Comparison of ENCODE assay signal across 8 cellular contexts in genomic region chr14:21264025-21264801, GRCh38. TPM values are rescaled to one million over a fixed set of nuclear protein-coding genes. Genes with fewer than 3 reads are reported as not detected.
DNase-seq lines count a peak whose midpoint lies in the region; ATAC-seq and TF ChIP-seq lines count a peak whose summit lies in the region.

No MANE protein-coding gene starts in this region.

- peak; percentile 79 for ATAC-seq in GM21786 (IDR thresholded peaks at IDR 0.05; ENCODE audit: unreplicated experiment)

- H3K9me3 ChIP-seq in muscle layer of duodenum (ENCODE audit: control insufficient read depth in 1 of 2, low read length in 2 of 2): no peaks in the 10 kb centered on the region

- TF ChIP-seq CTCF in GM12865 (IDR thresholded peaks at IDR 0.05; ENCODE audit: insufficient read depth, low read depth, low read length, missing control alignments) (no peak), brain (conservative IDR thresholded peaks at IDR 0.05) (no peak)

- H3K4me1 ChIP-seq in muscle layer of duodenum (ENCODE audit: control insufficient read depth in 1 of 2, insufficient read depth in 2 of 2, low read length in 2 of 2): peaks cover 27 to 71% of the 10 kb centered on the region in 2 donors

- no peaks in the 10 kb centered on the region for H3K27me3 ChIP-seq in muscle layer of duodenum (ENCODE audit: low read depth, low read length)

- peak; percentile 72 for DNase-seq in GM12865 (ENCODE audit: low read depth)
- peak; percentile 81 for DNase-seq in LHCN-M2 (ENCODE audit: low read depth)
- DNase-seq in NCI-H1417 treated with DMSO at 0.1 percent for 48 hours (lab: John Stamatoyannopoulos, UW): no peak
- no peak for DNase-seq in iPS-NIHi7 (ENCODE audit: extremely low spot score)
- DNase-seq in NCI-H2081 treated with DMSO at 0.1 percent for 48 hours (lab: John Stamatoyannopoulos, UW): no peak

- H3K36me3 Mint-ChIP-seq in brain: peaks cover 94% of the 10 kb centered on the region

- H3K9me3 Mint-ChIP-seq in brain: peaks cover 0 to 5% (median 0%) of the 10 kb centered on the region in 5 experiments

- peak overlapping the region; percentile 69 for H3K27ac ChIP-seq in muscle layer of duodenum (ENCODE audit: low read length)

- peak overlapping the region in 3 of 5 experiments; percentile 31 to 83 (median 43) for H3K27ac Mint-ChIP-seq in brain

- H3K4me3 ChIP-seq in GM12865 (ENCODE audit: low read depth, low read length) (peak overlapping the region; percentile 78), muscle layer of duodenum (ENCODE audit: low read depth in 1 of 2, low read length in 2 of 2) (peak overlapping the region; percentile 12 to 35)

- peak overlapping the region; percentile 75 to 100 (median 81) for H3K4me3 Mint-ChIP-seq in brain

- peaks cover 78% of the 10 kb centered on the region for H3K4me1 Mint-ChIP-seq in brain

- peaks cover 6% of the 10 kb centered on the region for H3K27me3 Mint-ChIP-seq in brain

- H3K36me3 ChIP-seq in muscle layer of duodenum (ENCODE audit: control insufficient read depth in 1 of 2, insufficient read depth in 2 of 2, low read length in 2 of 2): peaks cover 32 to 42% of the 10 kb centered on the region in 2 donors

RNA-seq across cellular contexts. Expression of gene HNRNPC, which starts 5.0 kb away (rescaled TPM):
- total RNA-seq in LHCN-M2 (2014; rRNA removed): 877 and 1,010 TPM in 2 replicates
- 512 TPM for polyA plus RNA-seq in LHCN-M2 (2012)
- 735 TPM for polyA plus RNA-seq in brain (ENCODE audit: insufficient read depth, low read depth, low replicate concordance)

RNA-seq across cellular contexts. Expression of gene RPGRIP1, which starts 15.7 kb away (rescaled TPM):
- not detected in 2 replicates for total RNA-seq in LHCN-M2 (2014; rRNA removed)
- polyA plus RNA-seq in LHCN-M2 (2012): not detected
- not detected for polyA plus RNA-seq in brain (ENCODE audit: insufficient read depth, low read depth, low replicate concordance)

Comparison
In these comparisons a context has a peak if more than half of its experiments do, and no peak if none do; other contexts are left out.
1. DNase-seq: peak in GM12865 (single experiment) and LHCN-M2 (single experiment); none in NCI-H1417 treated with DMSO at 0.1 percent for 48 hours (single experiment), iPS-NIHi7 (single experiment) and NCI-H2081 treated with DMSO at 0.1 percent for 48 hours (single experiment).